In genomic region chr1:235648954-235649721, GRCh38 we compare ENCODE assay signal across 8 cellular contexts. TPM values are rescaled to one million over a fixed set of nuclear protein-coding genes. Genes with fewer than 3 reads are reported as not detected.
DNase-seq lines count a peak whose midpoint lies in the region; ATAC-seq and TF ChIP-seq lines count a peak whose summit lies in the region.

No MANE protein-coding gene starts in this region.

- intact Hi-C loops in activated CD4-positive, alpha-beta T cell treated with anti-CD3 and anti-CD28 coated beads, Interleukin-2, amount 10 ng/mL, durations not matched to agents 24 days and 14 days (cut with micrococcal nuclease): no loop called here

- 0 to 1% methylated on average over 61 to 74 of the region's 74 CpGs for WGBS in lung, 2 donors

- no peak overlapping the region for H3K27ac ChIP-seq in BLaER1 treated with 17β-estradiol and CSF1 and Interleukin-3, amounts not matched to agents 10 nM and 100 nM
- H3K27ac ChIP-seq in MM.1S (ENCODE audit: low read length) (no peak overlapping the region), lung (ENCODE audit: low read depth in 1 of 2, low read length in 1 of 2) (no peak overlapping the region)

- H3K4me3 Mint-ChIP-seq in activated CD4-positive, alpha-beta T cell treated with anti-CD3 and anti-CD28 coated beads, Interleukin-2, amount 10 ng/mL, durations not matched to agents 24 days and 14 days: peak overlapping the region; percentile 96

- H3K4me2 ChIP-seq in BLaER1 treated with 17β-estradiol and CSF1 and Interleukin-3, amounts not matched to agents 10 nM and 100 nM: peak overlapping the region; percentile 93 to 99 (median 98)
- H3K4me2 ChIP-seq in MM.1S (ENCODE audit: low read depth, low read length): peak overlapping the region; percentile 89

- peak overlapping the region; percentile 88 for H3K27ac Mint-ChIP-seq in activated CD4-positive, alpha-beta T cell treated with anti-CD3 and anti-CD28 coated beads, Interleukin-2, amount 10 ng/mL, durations not matched to agents 24 days and 14 days

- no peaks in the 10 kb centered on the region for H3K79me2 ChIP-seq in MM.1S (ENCODE audit: low read length)

- peaks cover 63% of the 10 kb centered on the region for H3K27me3 Mint-ChIP-seq in activated CD4-positive, alpha-beta T cell treated with anti-CD3 and anti-CD28 coated beads, Interleukin-2, amount 10 ng/mL, durations not matched to agents 24 days and 14 days

- peak; percentile 59 for ATAC-seq in GM21360 (IDR thresholded peaks at IDR 0.05; ENCODE audit: unreplicated experiment)
- ATAC-seq in lung (ENCODE audit: insufficient read depth, low FRiP score): peak; percentile 85
- no peak for ATAC-seq in HG02571 (IDR thresholded peaks at IDR 0.05; ENCODE audit: unreplicated experiment)

- peaks cover 9 to 23% (median 16%) of the 10 kb centered on the region in 10 experiments; a peak in 19 of 20 replicates for H3K4me1 ChIP-seq in BLaER1 treated with 17β-estradiol and CSF1 and Interleukin-3, amounts not matched to agents 10 nM and 100 nM
- H3K4me1 ChIP-seq in MM.1S (ENCODE audit: low read length) (no peaks in the 10 kb centered on the region), lung (ENCODE audit: control insufficient read depth in 2 of 2, insufficient read depth in 2 of 2, low read length in 2 of 2) (peaks cover 6 to 15% of the 10 kb centered on the region in 2 donors)

- peak overlapping the region; percentile 52 for H2AFZ ChIP-seq in MM.1S (ENCODE audit: low read length)

- peaks cover 37% of the 10 kb centered on the region for H3K4me1 Mint-ChIP-seq in activated CD4-positive, alpha-beta T cell treated with anti-CD3 and anti-CD28 coated beads, Interleukin-2, amount 10 ng/mL, durations not matched to agents 24 days and 14 days

- H3K9me3 Mint-ChIP-seq in activated CD4-positive, alpha-beta T cell treated with anti-CD3 and anti-CD28 coated beads, Interleukin-2, amount 10 ng/mL, durations not matched to agents 24 days and 14 days: peaks cover 3% of the 10 kb centered on the region

- TF ChIP-seq CTCF in MM.1S (IDR thresholded peaks at IDR 0.05; ENCODE audit: low read length) (no peak), lung (IDR thresholded peaks at IDR 0.05; ENCODE audit: control extremely low read depth, extremely low read depth) (no peak)

- peak overlapping the region in 8 of 11 experiments; percentile 13 to 62 (median 28); a peak in 8 of 22 replicates for H3K9ac ChIP-seq in BLaER1 treated with 17β-estradiol and CSF1 and Interleukin-3, amounts not matched to agents 10 nM and 100 nM
- H3K9ac ChIP-seq in MM.1S (ENCODE audit: low read length): no peak overlapping the region

- H3K27me3 ChIP-seq in BLaER1 treated with 17β-estradiol and CSF1 and Interleukin-3, amounts not matched to agents 10 nM and 100 nM: peaks cover 71 to 92% (median 79%) of the 10 kb centered on the region in 11 experiments
- H3K27me3 ChIP-seq in MM.1S (replicated peaks; ENCODE audit: insufficient read depth, low read length) (peaks cover 32% of the 10 kb centered on the region), lung (ENCODE audit: control insufficient read depth, insufficient read depth) (peaks cover 7% of the 10 kb centered on the region)

- H3K36me3 ChIP-seq in BLaER1 treated with 17β-estradiol and CSF1 and Interleukin-3, amounts not matched to agents 10 nM and 100 nM: no peaks in the 10 kb centered on the region
- H3K36me3 ChIP-seq in MM.1S (replicated peaks; ENCODE audit: insufficient read depth, low read length) (no peaks in the 10 kb centered on the region), lung (ENCODE audit: control insufficient read depth in 2 of 2, insufficient read depth in 2 of 2, low read length in 2 of 2) (no peaks in the 10 kb centered on the region)

- DNase-seq in MM.1S: peak; percentile 19
- DNase-seq in activated CD4-positive, alpha-beta T cell treated with anti-CD3 and anti-CD28 coated beads, Interleukin-2, amount 10 ng/mL, durations not matched to agents 24 days and 14 days: peak; percentile 92
- DNase-seq in dermis microvascular lymphatic vessel endothelial cell (ENCODE audit: low read depth in 2 of 2): peak; percentile 24 to 70
- DNase-seq in lung (ENCODE audit: low spot score): peak; percentile 51
- DNase-seq in stimulated activated CD8-positive, alpha-beta memory T cell treated with anti-CD3 and anti-CD28 coated beads, Interleukin-2, amount 100 ng/mL, for 1 hour (ENCODE audit: low read depth in 2 of 2): peak; percentile 18 to 29

- H4K20me1 ChIP-seq in BLaER1 treated with 17β-estradiol and CSF1 and Interleukin-3, amounts not matched to agents 10 nM and 100 nM: peaks cover 0 to 41% (median 10%) of the 10 kb centered on the region in 11 experiments; a peak in 11 of 22 replicates
- no peaks in the 10 kb centered on the region for H4K20me1 ChIP-seq in MM.1S (ENCODE audit: insufficient read depth, low read length)

- no peaks in the 10 kb centered on the region for H3F3A ChIP-seq in MM.1S (ENCODE audit: insufficient read depth, low read length)

- H3K9me2 ChIP-seq in MM.1S (replicated peaks; ENCODE audit: insufficient read depth, low read length): no peaks in the 10 kb centered on the region

- peaks cover 13 to 28% (median 21%) of the 10 kb centered on the region in 11 experiments; a peak in 21 of 22 replicates for H3K9me3 ChIP-seq in BLaER1 treated with 17β-estradiol and CSF1 and Interleukin-3, amounts not matched to agents 10 nM and 100 nM (replicated peaks in 1 of 11)
- H3K9me3 ChIP-seq in MM.1S (replicated peaks; ENCODE audit: insufficient read depth, low read length) (no peaks in the 10 kb centered on the region), lung (ENCODE audit: control insufficient read depth in 2 of 2, insufficient read depth in 1 of 2, low read length in 1 of 2) (peaks cover 0 to 4% of the 10 kb centered on the region in 2 donors)

- H3K4me3 ChIP-seq in BLaER1 treated with 17β-estradiol and CSF1 and Interleukin-3, amounts not matched to agents 10 nM and 100 nM: peak overlapping the region; percentile 51 to 72 (median 62)
- H3K4me3 ChIP-seq in MM.1S (ENCODE audit: low read length) (peak overlapping the region; percentile 51), lung (peak overlapping the region; percentile 35)

- peaks cover 28% of the 10 kb centered on the region for H3K36me3 Mint-ChIP-seq in activated CD4-positive, alpha-beta T cell treated with anti-CD3 and anti-CD28 coated beads, Interleukin-2, amount 10 ng/mL, durations not matched to agents 24 days and 14 days (ENCODE audit: low read depth)

RNA-seq across cellular contexts. Expression of gene GNG4, which starts 0.4 kb away (rescaled TPM):
- total RNA-seq in activated CD4-positive, alpha-beta T cell treated with anti-CD3 and anti-CD28 coated beads, Interleukin-2, amount 10 ng/mL, durations not matched to agents 24 days and 14 days: 76.2 and 77.2 TPM in 2 replicates
- 0.13 and 0.25 TPM in 2 replicates for total RNA-seq in dermis microvascular lymphatic vessel endothelial cell
- under 1 TPM; 0.21 to 0.57 TPM for total RNA-seq in lung
- polyA plus RNA-seq in lung: under 1 TPM in 1 of 2 donors, not detected in 1; 0.11 TPM

Comparison
In these comparisons a context has a peak if more than half of its experiments do, and no peak if none do; other contexts are left out.
1. DNase-seq: peak in every context shown above with its lines; median percentile 92 in activated CD4-positive, alpha-beta T cell treated with anti-CD3 and anti-CD28 coated beads, Interleukin-2, amount 10 ng/mL, durations not matched to agents 24 days and 14 days; 51 in lung; 47 in dermis microvascular lymphatic vessel endothelial cell; 24 in stimulated activated CD8-positive, alpha-beta memory T cell treated with anti-CD3 and anti-CD28 coated beads, Interleukin-2, amount 100 ng/mL, for 1 hour; 19 in MM.1S.
2. RNA of gene GNG4, which starts 0.4 kb away (total RNA-seq): 76.2 to 77.2 TPM in activated CD4-positive, alpha-beta T cell treated with anti-CD3 and anti-CD28 coated beads, Interleukin-2, amount 10 ng/mL, durations not matched to agents 24 days and 14 days; 0.21 to 0.57 TPM in lung and 0.13 to 0.25 TPM in dermis microvascular lymphatic vessel endothelial cell; every median in the first group is over 10 times any median in the second.
3. Peak in every context shown above with its lines, with median percentiles within 50 percentile points of each other: H3K4me3 ChIP-seq.